In genomic region chr17:39835038-39835786, GRCh38 we compare ENCODE assay signal across 20 cellular contexts. TPM values are rescaled to one million over a fixed set of nuclear protein-coding genes. Genes with fewer than 3 reads are reported as not detected.
A peak's percentile ranks its signal among the peaks of the same experiment; 100 is the strongest.
DNase-seq lines count a peak whose midpoint lies in the region; ATAC-seq and TF ChIP-seq lines count a peak whose summit lies in the region.
"Had no signal": no experiment of that assay in that cellular context is flagged by ENCODE, and none has a peak within 500 bp of the region (broad histone marks: within the 10 kb centered on the region; RNA-seq: fewer than 3 reads in every experiment).

No MANE protein-coding gene starts in this region.

- no peaks in the 10 kb centered on the region for H3K4me1 Mint-ChIP-seq in neural progenitor cell

- H3K9ac ChIP-seq in neural progenitor cell = no peak overlapping the region
- H3K9ac ChIP-seq: GM23248 had no signal

- no peaks in the 10 kb centered on the region for H3F3A ChIP-seq in neural progenitor cell (ENCODE audit: low read depth)

- peak; percentile 21 for TF ChIP-seq POLR2A in GM18951 (IDR thresholded peaks at IDR 0.05; ENCODE audit: extremely low read depth, insufficient read depth, insufficient read length)

- no peaks in the 10 kb centered on the region for H3K27me3 ChIP-seq in GM06990 (replicated peaks; ENCODE audit: control insufficient read depth, insufficient read depth, low read length)
- H3K27me3 ChIP-seq in brain microvascular endothelial cell (replicated peaks) = no peaks in the 10 kb centered on the region
- H3K27me3 ChIP-seq in neural progenitor cell = no peaks in the 10 kb centered on the region
- H3K27me3 ChIP-seq: cardiac muscle cell had no signal

- H3K27ac Mint-ChIP-seq in neural progenitor cell = no peak overlapping the region

- ATAC-seq in GM21528 (IDR thresholded peaks at IDR 0.05; ENCODE audit: low FRiP score, unreplicated experiment) (no peak), HG03457 (IDR thresholded peaks at IDR 0.05; ENCODE audit: unreplicated experiment) (no peak)

- no peak overlapping the region for H3K27ac ChIP-seq in brain microvascular endothelial cell
- no peak overlapping the region for H3K27ac ChIP-seq in neural progenitor cell
- H3K27ac ChIP-seq: C4-2B, cardiac muscle cell, GM23248 had no signal

- H3K9me3 ChIP-seq in neural progenitor cell (ENCODE audit: low read depth) = peaks cover 8% of the 10 kb centered on the region

- H2AFZ ChIP-seq in neural progenitor cell (replicated peaks) = no peak overlapping the region
- H2AFZ ChIP-seq: GM23248 had no signal

- H4K20me1 ChIP-seq in neural progenitor cell (ENCODE audit: low read depth) = no peaks in the 10 kb centered on the region

- no peak overlapping the region for H3K4me2 ChIP-seq in neural progenitor cell

- peaks cover 9% of the 10 kb centered on the region for H3K9me3 Mint-ChIP-seq in neural progenitor cell

- peaks cover 2% of the 10 kb centered on the region for H3K27me3 Mint-ChIP-seq in neural progenitor cell (ENCODE audit: insufficient read depth, low read depth)

- H3K4me1 ChIP-seq in neural progenitor cell = no peaks in the 10 kb centered on the region

- DNase-seq in GM06990 (ENCODE audit: extremely low read depth, insufficient read length) (no peak), brain microvascular endothelial cell (no peak), neural progenitor cell (ENCODE audit: low spot score) (peak; percentile 5), NAMALWA (ENCODE audit: low spot score) (no peak)
- DNase-seq: activated CD4-positive, CD25-positive, alpha-beta regulatory T cell treated with anti-CD3 and anti-CD28 coated beads, Interleukin-2, amount 50 U/mL, for 72 hours; GM23248; head of caudate nucleus; kidney glomerular epithelial cell; NCI-H187 treated with DMSO at 0.1 percent for 48 hours; NCI-H446 treated with DMSO at 0.1 percent for 48 hours; Right ventricle myocardium superior; stimulated activated CD4-positive, alpha-beta T cell treated with anti-CD3 and anti-CD28 coated beads, Interleukin-4, amount 100 ng/mL, for 1 hour had no signal

- no peaks in the 10 kb centered on the region for H3K79me2 ChIP-seq in neural progenitor cell (ENCODE audit: low read depth)

- H3K36me3 Mint-ChIP-seq in neural progenitor cell = no peaks in the 10 kb centered on the region

- TF ChIP-seq CTCF in GM06990 (IDR thresholded peaks at IDR 0.05; ENCODE audit: insufficient read depth, low read length, poor library complexity, severe bottlenecking) (peak; percentile 18), brain microvascular endothelial cell (IDR thresholded peaks at IDR 0.05; ENCODE audit: low read depth, low read length, missing control alignments) (peak; percentile 6), neural progenitor cell (IDR thresholded peaks at IDR 0.05) (peak; percentile 30)

- H3K36me3 ChIP-seq in GM06990 (ENCODE audit: control insufficient read depth, insufficient read depth, low read length) (peaks cover 21% of the 10 kb centered on the region), brain microvascular endothelial cell (replicated peaks) (no peaks in the 10 kb centered on the region), neural progenitor cell (no peaks in the 10 kb centered on the region)
- H3K36me3 ChIP-seq: cardiac muscle cell had no signal

- in situ Hi-C loops in GM18951 (cut with MboI; ENCODE audit: low sequenced_read_pairs, unreplicated experiment) = no loop called here
- in situ Hi-C loops in brain microvascular endothelial cell (cut with HindIII; ENCODE audit: low pct_ligation_motif_present, low sequenced_read_pairs) = no loop called here

- H3K4me3 ChIP-seq in GM06990 (replicated peaks; ENCODE audit: low read depth, low read length) = no peak overlapping the region
- no peak overlapping the region for H3K4me3 ChIP-seq in brain microvascular endothelial cell (ENCODE audit: low read depth, low read length)
- no peak overlapping the region for H3K4me3 ChIP-seq in neural progenitor cell
- H3K4me3 ChIP-seq: cardiac muscle cell, GM23248 had no signal

- H3K4me3 Mint-ChIP-seq in neural progenitor cell = no peak overlapping the region

RNA-seq across cellular contexts. Expression of gene IKZF3, which starts 28.9 kb away (rescaled TPM):
- under 0.01 TPM in 1 of 2 replicates, not detected in the other for total RNA-seq in neural progenitor cell (ENCODE audit: low replicate concordance)
- total RNA-seq: cardiac muscle cell, fibroblast of lung, GM23248 had no signal

RNA-seq across cellular contexts. Expression of gene ZPBP2, which starts 32.8 kb away (rescaled TPM):
- total RNA-seq in neural progenitor cell (ENCODE audit: low replicate concordance) = not detected in 2 replicates
- total RNA-seq: cardiac muscle cell; fibroblast of lung; GM23248; omental fat pad; Right ventricle myocardium superior; T-helper 2 cell treated with Interferon-gamma antibody and Interleukin-4, amounts not matched to agents 100 ng/mL and 5 ng/mL, for 36 hours had no signal
